Comparison of ENCODE assay signal across 8 cellular contexts in the genomic region with DNA sequence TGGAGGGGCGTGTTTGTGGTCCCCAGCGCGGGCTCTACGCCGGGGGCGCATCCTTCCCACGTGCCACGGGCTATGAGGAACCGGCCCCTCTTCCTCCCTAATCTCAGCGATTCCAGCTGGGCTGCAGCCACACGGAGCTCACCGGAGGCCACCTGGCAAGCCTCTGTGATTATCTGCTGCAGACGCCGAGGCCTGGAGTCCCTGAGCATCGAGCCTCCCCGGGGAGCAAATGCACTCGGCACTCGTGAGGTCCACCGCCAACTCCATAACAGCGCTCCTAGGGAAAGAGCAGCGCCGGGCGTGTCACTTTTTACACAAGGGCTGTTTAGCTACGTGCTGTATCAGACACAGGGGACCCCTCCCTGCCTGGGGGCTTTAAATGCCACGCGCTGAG.
DNase-seq lines count a peak whose midpoint lies in the region; ATAC-seq and TF ChIP-seq lines count a peak whose summit lies in the region.

No MANE protein-coding gene starts in this region.

- H3K27ac Mint-ChIP-seq in activated CD4-positive, alpha-beta T cell treated with anti-CD3 and anti-CD28 coated beads, Interleukin-2, amount 10 ng/mL, durations not matched to agents 24 days and 14 days, result no peak overlapping the region
- no peak overlapping the region for H3K27ac Mint-ChIP-seq in activated naive CD8-positive, alpha-beta T cell treated with anti-CD3 and anti-CD28 coated beads, Interleukin-2, amount 50 U/mL, for 24 hours
- H3K27ac Mint-ChIP-seq in chondrocyte (ENCODE audit: unreplicated experiment), result no peak overlapping the region

- peaks cover 21% of the 10 kb centered on the region for H3K27me3 Mint-ChIP-seq in activated CD4-positive, alpha-beta T cell treated with anti-CD3 and anti-CD28 coated beads, Interleukin-2, amount 10 ng/mL, durations not matched to agents 24 days and 14 days
- peaks cover 8% of the 10 kb centered on the region for H3K27me3 Mint-ChIP-seq in activated naive CD8-positive, alpha-beta T cell treated with anti-CD3 and anti-CD28 coated beads, Interleukin-2, amount 50 U/mL, for 24 hours
- H3K27me3 Mint-ChIP-seq in chondrocyte (ENCODE audit: low read depth), result no peaks in the 10 kb centered on the region

- peak; percentile 30 for ATAC-seq in activated naive CD8-positive, alpha-beta T cell treated with anti-CD3 and anti-CD28 coated beads, Interleukin-2, amount 50 U/mL, for 24 hours
- ATAC-seq in GM18517 (IDR thresholded peaks at IDR 0.05; ENCODE audit: unreplicated experiment), result no peak

- TF ChIP-seq CTCF in chondrocyte (IDR thresholded peaks at IDR 0.05), result no peak

- DNase-seq in activated CD4-positive, alpha-beta T cell treated with anti-CD3 and anti-CD28 coated beads, Interleukin-2, amount 10 ng/mL, durations not matched to agents 24 days and 14 days, result peak; percentile 62
- DNase-seq in activated CD4-positive, alpha-beta T cell treated with anti-CD3 and anti-CD28 coated beads for 48 hours, result no peak
- DNase-seq in NCI-H1694 (lab: John Stamatoyannopoulos, UW) (peak; percentile 14), chondrocyte (ENCODE audit: low spot score) (no peak), H4 (ENCODE audit: low spot score) (no peak)
- no peak for DNase-seq in activated naive CD8-positive, alpha-beta T cell treated with anti-CD3 and anti-CD28 coated beads, Interleukin-2, amount 50 U/mL, for 24 hours

- intact Hi-C loops in activated CD4-positive, alpha-beta T cell treated with anti-CD3 and anti-CD28 coated beads, Interleukin-2, amount 10 ng/mL, durations not matched to agents 24 days and 14 days (cut with micrococcal nuclease), result no loop called here

- H3K27ac ChIP-seq in skin epidermis, result peak overlapping the region in 2 of 21 experiments; percentile 22 to 23

- no peaks in the 10 kb centered on the region for H3K9me3 Mint-ChIP-seq in activated CD4-positive, alpha-beta T cell treated with anti-CD3 and anti-CD28 coated beads, Interleukin-2, amount 10 ng/mL, durations not matched to agents 24 days and 14 days
- H3K9me3 Mint-ChIP-seq in activated naive CD8-positive, alpha-beta T cell treated with anti-CD3 and anti-CD28 coated beads, Interleukin-2, amount 50 U/mL, for 24 hours, result no peaks in the 10 kb centered on the region
- no peaks in the 10 kb centered on the region for H3K9me3 Mint-ChIP-seq in chondrocyte (ENCODE audit: low read depth)

- peak overlapping the region; percentile 84 for H3K4me3 Mint-ChIP-seq in activated CD4-positive, alpha-beta T cell treated with anti-CD3 and anti-CD28 coated beads, Interleukin-2, amount 10 ng/mL, durations not matched to agents 24 days and 14 days
- H3K4me3 Mint-ChIP-seq in activated naive CD8-positive, alpha-beta T cell treated with anti-CD3 and anti-CD28 coated beads, Interleukin-2, amount 50 U/mL, for 24 hours, result peak overlapping the region; percentile 65
- no peak overlapping the region for H3K4me3 Mint-ChIP-seq in chondrocyte (ENCODE audit: unreplicated experiment)

- H3K36me3 Mint-ChIP-seq in activated CD4-positive, alpha-beta T cell treated with anti-CD3 and anti-CD28 coated beads, Interleukin-2, amount 10 ng/mL, durations not matched to agents 24 days and 14 days (ENCODE audit: low read depth), result no peaks in the 10 kb centered on the region
- no peaks in the 10 kb centered on the region for H3K36me3 Mint-ChIP-seq in activated naive CD8-positive, alpha-beta T cell treated with anti-CD3 and anti-CD28 coated beads, Interleukin-2, amount 50 U/mL, for 24 hours (ENCODE audit: low read depth)
- no peaks in the 10 kb centered on the region for H3K36me3 Mint-ChIP-seq in chondrocyte (ENCODE audit: low read depth)

- peaks cover 9% of the 10 kb centered on the region for H3K4me1 Mint-ChIP-seq in activated CD4-positive, alpha-beta T cell treated with anti-CD3 and anti-CD28 coated beads, Interleukin-2, amount 10 ng/mL, durations not matched to agents 24 days and 14 days
- H3K4me1 Mint-ChIP-seq in activated naive CD8-positive, alpha-beta T cell treated with anti-CD3 and anti-CD28 coated beads, Interleukin-2, amount 50 U/mL, for 24 hours, result peaks cover 11% of the 10 kb centered on the region
- no peaks in the 10 kb centered on the region for H3K4me1 Mint-ChIP-seq in chondrocyte (ENCODE audit: low read depth)

- peak overlapping the region in 6 of 7 experiments; percentile 6 to 39 (median 23) for H3K4me3 ChIP-seq in skin epidermis

Comparison
In these comparisons a context has a peak if more than half of its experiments do, and no peak if none do; other contexts are left out.
1. DNase-seq: peak in activated CD4-positive, alpha-beta T cell treated with anti-CD3 and anti-CD28 coated beads, Interleukin-2, amount 10 ng/mL, durations not matched to agents 24 days and 14 days (single experiment) and NCI-H1694 (single experiment); none in activated CD4-positive, alpha-beta T cell treated with anti-CD3 and anti-CD28 coated beads for 48 hours (single experiment), activated naive CD8-positive, alpha-beta T cell treated with anti-CD3 and anti-CD28 coated beads, Interleukin-2, amount 50 U/mL, for 24 hours (single experiment), chondrocyte (single experiment) and H4 (single experiment).